In the genomic region with DNA sequence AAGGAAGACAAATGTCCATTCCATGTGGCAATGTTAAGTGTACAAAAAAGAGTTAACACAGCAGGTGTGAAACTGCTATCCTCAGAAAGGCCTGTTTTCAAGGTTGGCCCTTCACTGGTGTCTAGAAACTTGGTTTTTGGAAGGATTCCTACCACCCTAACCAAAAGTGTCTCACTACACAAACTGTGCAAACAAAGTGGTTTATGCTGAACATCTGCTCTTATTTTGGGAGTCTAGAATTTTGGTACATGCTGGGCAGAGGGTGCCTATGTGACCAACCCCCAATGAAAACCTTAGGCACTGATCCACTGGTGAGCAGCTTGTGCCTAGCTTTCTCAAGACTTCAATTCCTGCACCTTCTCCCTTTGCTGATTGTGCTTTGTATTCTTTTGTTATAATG, we compare ENCODE assay signal across 18 cellular contexts. TPM values are rescaled to one million over a fixed set of nuclear protein-coding genes. Genes with fewer than 3 reads are reported as not detected.
DNase-seq lines count a peak whose midpoint lies in the region; ATAC-seq and TF ChIP-seq lines count a peak whose summit lies in the region.
"Had no signal": no experiment of that assay in that cellular context is flagged by ENCODE, and none has a peak within 500 bp of the region (broad histone marks: within the 10 kb centered on the region; RNA-seq: fewer than 3 reads in every experiment).

No MANE protein-coding gene starts in this region.

- H3K27me3 ChIP-seq in KMS-11 (ENCODE audit: insufficient read depth, low read depth), result no peaks in the 10 kb centered on the region
- H3K27me3 ChIP-seq: BE2C had no signal

- TF ChIP-seq CTCF in HEK293 (tag by site-specific recombination; IDR thresholded peaks at IDR 0.05) (no peak), KMS-11 (conservative IDR thresholded peaks at IDR 0.05; ENCODE audit: low read depth, low read length) (no peak), WTC11 (IDR thresholded peaks at IDR 0.05) (no peak)

- H3K4me1 Mint-ChIP-seq in WTC11, result peaks cover 9% of the 10 kb centered on the region
- H3K4me1 Mint-ChIP-seq in stimulated activated effector memory CD8-positive, alpha-beta T cell treated with anti-CD3 and anti-CD28 coated beads, Interleukin-12 subunit alpha, Interleukin-12 subunit beta, amount 100 ng/mL, for 72 hours, result peaks cover 12% of the 10 kb centered on the region

- POLR2A ChIA-PET in HEK293 (lab: Yijun Ruan, JAX) (interaction anchor here (0.5 kb wide), 1 partner anchor 23 kb away, joined by 5 read pairs; no protein-coding TSS in a partner anchor), WTC11 (lab: Charles Lee) (no interaction called here)

- H3K27ac ChIP-seq in HEK293 (ENCODE audit: extremely low read depth, low read depth, low read length) (no peak overlapping the region), KMS-11 (peak overlapping the region; percentile 50)

- ATAC-seq in WTC11 (no peak), HG03159 (IDR thresholded peaks at IDR 0.05; ENCODE audit: unreplicated experiment) (no peak)
- no peak for ATAC-seq in stimulated activated effector memory CD8-positive, alpha-beta T cell treated with anti-CD3 and anti-CD28 coated beads, Interleukin-12 subunit alpha, Interleukin-12 subunit beta, amount 100 ng/mL, for 72 hours
- ATAC-seq: CD8-positive, alpha-beta T cell; GM23338; HCT116; K562 had no signal

- no peaks in the 10 kb centered on the region for H3K27me3 Mint-ChIP-seq in WTC11 (ENCODE audit: low read depth)

- H3K4me3 ChIP-seq in HEK293 (ENCODE audit: low read depth, low read length) (no peak overlapping the region), KMS-11 (IDR thresholded peaks at IDR 0.05; ENCODE audit: insufficient read depth, low read depth, low read length) (no peak overlapping the region)
- H3K4me3 ChIP-seq: GM23338, K562 had no signal

- H3K79me2 ChIP-seq in KMS-11 (ENCODE audit: insufficient read depth, low read depth), result peaks cover 41% of the 10 kb centered on the region

- no peak overlapping the region for H3K9ac ChIP-seq in KMS-11

- H3K9me3 Mint-ChIP-seq in WTC11, result no peaks in the 10 kb centered on the region
- H3K9me3 Mint-ChIP-seq in stimulated activated effector memory CD8-positive, alpha-beta T cell treated with anti-CD3 and anti-CD28 coated beads, Interleukin-12 subunit alpha, Interleukin-12 subunit beta, amount 100 ng/mL, for 72 hours, result no peaks in the 10 kb centered on the region
- H3K9me3 Mint-ChIP-seq: CD8-positive, alpha-beta T cell; GM23338 had no signal

- H3K27ac Mint-ChIP-seq in WTC11, result peak overlapping the region; percentile 61; the same call in 1 of the 2 replicates
- peak overlapping the region; percentile 33 for H3K27ac Mint-ChIP-seq in stimulated activated effector memory CD8-positive, alpha-beta T cell treated with anti-CD3 and anti-CD28 coated beads, Interleukin-12 subunit alpha, Interleukin-12 subunit beta, amount 100 ng/mL, for 72 hours
- H3K27ac Mint-ChIP-seq: CD8-positive, alpha-beta T cell; GM23338 had no signal

- no peak overlapping the region for H2AFZ ChIP-seq in KMS-11 (ENCODE audit: low read depth)
- H2AFZ ChIP-seq: GM23338 had no signal

- H3K36me3 Mint-ChIP-seq in WTC11, result peaks cover 42% of the 10 kb centered on the region
- peaks cover 79% of the 10 kb centered on the region for H3K36me3 Mint-ChIP-seq in stimulated activated effector memory CD8-positive, alpha-beta T cell treated with anti-CD3 and anti-CD28 coated beads, Interleukin-12 subunit alpha, Interleukin-12 subunit beta, amount 100 ng/mL, for 72 hours

- H3K4me2 ChIP-seq in KMS-11, result peak overlapping the region; percentile 49
- H3K4me2 ChIP-seq: GM23338 had no signal

- no peak overlapping the region for H3K4me3 Mint-ChIP-seq in WTC11
- H3K4me3 Mint-ChIP-seq in stimulated activated effector memory CD8-positive, alpha-beta T cell treated with anti-CD3 and anti-CD28 coated beads, Interleukin-12 subunit alpha, Interleukin-12 subunit beta, amount 100 ng/mL, for 72 hours, result no peak overlapping the region
- H3K4me3 Mint-ChIP-seq: CD8-positive, alpha-beta T cell; GM23338 had no signal

- no peaks in the 10 kb centered on the region for H4K20me1 ChIP-seq in KMS-11 (ENCODE audit: insufficient read depth)

- H3K4me1 ChIP-seq in HEK293 (ENCODE audit: control insufficient read depth, insufficient read depth, low read length) (no peaks in the 10 kb centered on the region), KMS-11 (ENCODE audit: low read depth, poor library complexity, severe bottlenecking) (peaks cover 47% of the 10 kb centered on the region)
- H3K4me1 ChIP-seq: BE2C had no signal

- DNase-seq in WTC11 (ENCODE audit: low spot score), result no peak
- no peak for DNase-seq in stimulated activated effector memory CD8-positive, alpha-beta T cell treated with anti-CD3 and anti-CD28 coated beads, Interleukin-12 subunit alpha, Interleukin-12 subunit beta, amount 100 ng/mL, for 72 hours (ENCODE audit: low spot score in 2 of 2)
- DNase-seq in T-helper 1 cell, result no peak
- DNase-seq in stimulated activated CD4-positive, alpha-beta T cell treated with anti-CD3 and anti-CD28 coated beads, Interleukin-1b, Interleukin-23, amount 100 ng/mL, for 48 hours, result no peak
- DNase-seq: ACHN; BE2C; C1 segment of cervical spinal cord; Calu3; CD8-positive, alpha-beta T cell; DMS79 treated with DMSO at 0.1 percent for 48 hours; GF-D8; H7 had no signal

- H3K36me3 ChIP-seq in HEK293 (ENCODE audit: control insufficient read depth in 2 of 2, insufficient read depth in 1 of 2, low read length in 2 of 2) (peaks cover 43 to 47% of the 10 kb centered on the region in 2 experiments), KMS-11 (ENCODE audit: insufficient read depth) (peaks cover 5% of the 10 kb centered on the region; the same call in 1 of the 2 replicates)
- H3K36me3 ChIP-seq: BE2C had no signal

- CTCF ChIA-PET in HEK293 (lab: Yijun Ruan, JAX), result interaction anchor here (0.6 to 1.1 kb wide), 3 partner anchors 61 to 188 kb away, joined by 3 to 4 read pairs (median 3); no protein-coding TSS in a partner anchor
- CTCF ChIA-PET in WTC11 (lab: Charles Lee), result no interaction called here

- H3K9me3 ChIP-seq in HEK293 (ENCODE audit: control insufficient read depth, insufficient read depth, low read depth, low read length), result no peaks in the 10 kb centered on the region
- H3K9me3 ChIP-seq: BE2C had no signal

TF ChIP-seq in HEK293, 187 proteins besides CTCF, POLR2A, EP300 and RAD21:
- no peak for TF ChIP-seq HOXC10 (CRISPR knock-in tag; IDR thresholded peaks at IDR 0.05)
- no peak for TF ChIP-seq WT1 (tag by site-specific recombination; IDR thresholded peaks at IDR 0.05)
- TF ChIP-seq PRDM1 (tag by site-specific recombination; IDR thresholded peaks at IDR 0.05), result peak; percentile 26; the same call in 1 of the 2 replicates
- TF ChIP-seq ZNF600 (tag by site-specific recombination; IDR thresholded peaks at IDR 0.05), result no peak

TF ChIP-seq in WTC11, 78 proteins besides CTCF, POLR2A, EP300 and RAD21:
- TF ChIP-seq, protein P1, sequence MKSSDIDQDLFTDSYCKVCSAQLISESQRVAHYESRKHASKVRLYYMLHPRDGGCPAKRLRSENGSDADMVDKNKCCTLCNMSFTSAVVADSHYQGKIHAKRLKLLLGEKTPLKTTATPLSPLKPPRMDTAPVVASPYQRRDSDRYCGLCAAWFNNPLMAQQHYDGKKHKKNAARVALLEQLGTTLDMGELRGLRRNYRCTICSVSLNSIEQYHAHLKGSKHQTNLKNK (CRISPR knock-in tag; IDR thresholded peaks at IDR 0.05), result no peak
- TF ChIP-seq NFYB (CRISPR knock-in tag; conservative IDR thresholded peaks at IDR 0.05; ENCODE audit: low read depth), result no peak

RNA-seq across cellular contexts. Expression of gene GFPT1, which starts 14.3 kb away (rescaled TPM):
- 65.5 to 75.5 TPM (median 74.6 TPM) in 3 replicates for total RNA-seq in WTC11 (2021)
